In genomic region chr7:85041599-85042216, GRCh38 we compare ENCODE assay signal across 8 cellular contexts.
A peak's percentile ranks its signal among the peaks of the same experiment; 100 is the strongest.
DNase-seq lines count a peak whose midpoint lies in the region; ATAC-seq and TF ChIP-seq lines count a peak whose summit lies in the region.

No MANE protein-coding gene starts in this region.

- no peak overlapping the region for H3K27ac ChIP-seq in KMS-11
- H3K27ac ChIP-seq in dorsolateral prefrontal cortex, result no peak overlapping the region
- H3K27ac ChIP-seq in lung (ENCODE audit: low read depth in 1 of 2, low read length in 1 of 2), result no peak overlapping the region
- no peak overlapping the region for H3K27ac ChIP-seq in upper lobe of left lung
- H3K27ac ChIP-seq in CD4-positive, alpha-beta T cell (ENCODE audit: low read depth, low read length), result no peak overlapping the region

- no peaks in the 10 kb centered on the region for H3K36me3 ChIP-seq in KMS-11 (ENCODE audit: insufficient read depth)
- no peaks in the 10 kb centered on the region for H3K36me3 ChIP-seq in lung (ENCODE audit: control insufficient read depth in 2 of 2, insufficient read depth in 2 of 2, low read length in 2 of 2)
- H3K36me3 ChIP-seq in upper lobe of left lung, result no peaks in the 10 kb centered on the region

- no peak for TF ChIP-seq POLR2A in upper lobe of left lung (IDR thresholded peaks at IDR 0.05)

- no peaks in the 10 kb centered on the region for H3K4me1 Mint-ChIP-seq in CD4-positive, alpha-beta T cell (ENCODE audit: low read depth)

- DNase-seq in DMS 273 treated with DMSO at 0.1 percent for 48 hours (lab: John Stamatoyannopoulos, UW) (peak; percentile 32), RPMI8226 (peak; percentile 63), dorsolateral prefrontal cortex (peak; percentile 24 to 72 (median 54)), lung (ENCODE audit: low spot score) (peak; percentile 67), upper lobe of left lung (peak in 1 of 2 donors; percentile 55)
- DNase-seq in CD4-positive, alpha-beta T cell, result no peak

- H3K4me3 Mint-ChIP-seq in CD4-positive, alpha-beta T cell, result no peak overlapping the region

- H3K27ac Mint-ChIP-seq in CD4-positive, alpha-beta T cell, result no peak overlapping the region

- WGBS in lung, 2 donors, result 50 to 58% methylated on average over 6 of the region's 6 CpGs
- 47 to 48% methylated on average over 6 of the region's 6 CpGs for WGBS in upper lobe of left lung, 2 donors

- POLR2A ChIA-PET in CD4-positive, alpha-beta T cell (lab: Charles Lee), result no interaction called here

- H3K36me3 Mint-ChIP-seq in CD4-positive, alpha-beta T cell (ENCODE audit: low read depth), result no peaks in the 10 kb centered on the region

- H3K79me2 ChIP-seq in KMS-11 (ENCODE audit: insufficient read depth, low read depth), result no peaks in the 10 kb centered on the region

- no peak overlapping the region for H3K9ac ChIP-seq in KMS-11

- TF ChIP-seq EP300 in upper lobe of left lung (IDR thresholded peaks at IDR 0.05), result no peak

- intact Hi-C loops in dorsolateral prefrontal cortex (cut with DNase I), result loop anchor here (1.0 to 5.0 kb wide), 4 partner anchors 146 to 711 kb away; partner anchors contain the start of gene SEMA3D (in 1 of the 2)
- intact Hi-C loops in CD4-positive, alpha-beta T cell (cut with DNase I, micrococcal nuclease), result no loop called here

- H3K4me3 ChIP-seq in KMS-11 (IDR thresholded peaks at IDR 0.05; ENCODE audit: insufficient read depth, low read depth, low read length) (no peak overlapping the region), dorsolateral prefrontal cortex (no peak overlapping the region), lung (no peak overlapping the region), upper lobe of left lung (no peak overlapping the region)

- H4K20me1 ChIP-seq in KMS-11 (ENCODE audit: insufficient read depth), result no peaks in the 10 kb centered on the region

- H2AFZ ChIP-seq in KMS-11 (ENCODE audit: low read depth), result no peak overlapping the region

- no peaks in the 10 kb centered on the region for H3K9me3 Mint-ChIP-seq in CD4-positive, alpha-beta T cell

- ATAC-seq in GM19397 (IDR thresholded peaks at IDR 0.05; ENCODE audit: unreplicated experiment) (peak; percentile 45), lung (ENCODE audit: insufficient read depth, low FRiP score) (peak; percentile 11), upper lobe of left lung (ENCODE audit: low FRiP score in 2 of 2) (peak in 1 of 2 donors; percentile 79)
- no peak for ATAC-seq in CD4-positive, alpha-beta T cell (ENCODE audit: poor library complexity)

- H3K27me3 Mint-ChIP-seq in CD4-positive, alpha-beta T cell, result no peaks in the 10 kb centered on the region

- H3K27me3 ChIP-seq in KMS-11 (ENCODE audit: insufficient read depth, low read depth) (no peaks in the 10 kb centered on the region), dorsolateral prefrontal cortex (peaks cover 0 to 3% (median 0%) of the 10 kb centered on the region in 45 donors), lung (ENCODE audit: control insufficient read depth, insufficient read depth) (no peaks in the 10 kb centered on the region), upper lobe of left lung (no peaks in the 10 kb centered on the region)
- H3K27me3 ChIP-seq in CD4-positive, alpha-beta T cell (ENCODE audit: control insufficient read depth, insufficient read depth, low read length), result no peaks in the 10 kb centered on the region

- no peak overlapping the region for H3K4me2 ChIP-seq in KMS-11

- CTCF ChIA-PET in CD4-positive, alpha-beta T cell (lab: Charles Lee), result no interaction called here

- peak; percentile 80 for TF ChIP-seq CTCF in KMS-11 (conservative IDR thresholded peaks at IDR 0.05; ENCODE audit: low read depth, low read length)
- TF ChIP-seq CTCF in dorsolateral prefrontal cortex (IDR thresholded peaks at IDR 0.05 in 54 of 56, conservative IDR thresholded peaks at IDR 0.05 in 2 of 56; ENCODE audit: low read depth in 1 of 56, partially characterized antibody in 56 of 56), result peak; percentile 57 to 91 (median 76)
- TF ChIP-seq CTCF in lung (IDR thresholded peaks at IDR 0.05; ENCODE audit: control extremely low read depth, extremely low read depth), result no peak
- peak in 5 of 6 experiments; percentile 19 to 64 (median 53) for TF ChIP-seq CTCF in upper lobe of left lung (IDR thresholded peaks at IDR 0.05)
- TF ChIP-seq CTCF in CD4-positive, alpha-beta T cell (IDR thresholded peaks at IDR 0.05), result no peak

- H3K4me1 ChIP-seq in KMS-11 (ENCODE audit: low read depth, poor library complexity, severe bottlenecking) (no peaks in the 10 kb centered on the region), lung (ENCODE audit: control insufficient read depth in 2 of 2, insufficient read depth in 2 of 2, low read length in 2 of 2) (no peaks in the 10 kb centered on the region), upper lobe of left lung (no peaks in the 10 kb centered on the region)

- H3K9me3 ChIP-seq in lung (ENCODE audit: control insufficient read depth in 2 of 2, insufficient read depth in 1 of 2, low read length in 1 of 2) (no peaks in the 10 kb centered on the region), upper lobe of left lung (no peaks in the 10 kb centered on the region)
- H3K9me3 ChIP-seq in CD4-positive, alpha-beta T cell (ENCODE audit: control insufficient read depth, low read length), result no peaks in the 10 kb centered on the region

Comparison
In these comparisons a context has a peak if more than half of its experiments do, and no peak if none do; other contexts are left out.
1. DNase-seq: peak in DMS 273 treated with DMSO at 0.1 percent for 48 hours (single experiment), RPMI8226 (single experiment), dorsolateral prefrontal cortex (10 of 10) and lung (single experiment); none in CD4-positive, alpha-beta T cell (0 of 10).
2. CTCF ChIP-seq: peak in KMS-11 (single experiment), dorsolateral prefrontal cortex (56 of 56) and upper lobe of left lung (5 of 6); none in lung (single experiment) and CD4-positive, alpha-beta T cell (single experiment).
3. intact Hi-C loops: an anchor here in dorsolateral prefrontal cortex (1.0 to 5.0 kb wide); none called in CD4-positive, alpha-beta T cell.